1 cellular context compared by ENCODE assay signal in the genomic region with DNA sequence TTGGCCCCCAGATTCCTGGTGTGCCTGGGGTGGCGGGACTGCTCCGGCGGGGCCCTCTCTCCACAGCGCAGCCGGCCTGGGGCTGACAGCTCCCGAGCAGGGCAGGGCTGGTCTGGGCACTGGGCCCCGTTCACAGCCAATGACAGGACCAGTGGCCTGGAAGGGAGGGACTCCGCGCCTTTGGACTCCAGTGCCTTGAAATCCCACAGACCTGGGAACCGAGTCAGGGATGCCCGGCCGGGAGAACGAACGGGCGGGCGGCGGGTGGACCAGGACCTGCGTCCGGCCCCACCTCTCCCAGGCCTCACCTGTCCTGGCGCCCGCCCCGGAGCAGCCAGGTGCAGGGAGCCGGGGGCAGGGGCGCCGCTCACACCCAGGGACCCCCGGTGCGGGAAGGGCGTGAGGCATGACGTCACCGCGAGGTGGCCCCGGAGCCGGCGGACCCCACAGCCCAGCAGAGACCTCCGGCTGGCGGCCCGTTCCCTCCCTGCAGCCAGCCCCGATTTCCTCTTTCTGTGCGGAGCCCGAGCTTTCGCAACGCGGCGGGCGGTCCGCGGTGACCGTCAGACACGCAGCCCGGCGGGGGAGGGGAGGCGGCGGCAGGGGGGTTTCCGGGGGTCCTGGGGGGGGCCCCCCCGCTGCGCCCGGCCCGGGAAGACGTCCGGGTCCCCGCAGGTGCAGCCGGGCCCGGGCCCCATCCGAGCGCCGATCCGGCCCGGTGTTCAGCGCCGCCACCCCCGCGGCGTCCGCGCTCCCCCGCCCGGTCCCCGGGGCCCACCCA.
TF ChIP-seq lines count a peak whose summit lies in the region.

No MANE protein-coding gene starts in this region.

TF ChIP-seq in SK-N-SH, 30 proteins besides CTCF, POLR2A, EP300 and RAD21 (continued from another document):
- no peak for TF ChIP-seq ELF1 (IDR thresholded peaks at IDR 0.05)
- TF ChIP-seq, protein P1, sequence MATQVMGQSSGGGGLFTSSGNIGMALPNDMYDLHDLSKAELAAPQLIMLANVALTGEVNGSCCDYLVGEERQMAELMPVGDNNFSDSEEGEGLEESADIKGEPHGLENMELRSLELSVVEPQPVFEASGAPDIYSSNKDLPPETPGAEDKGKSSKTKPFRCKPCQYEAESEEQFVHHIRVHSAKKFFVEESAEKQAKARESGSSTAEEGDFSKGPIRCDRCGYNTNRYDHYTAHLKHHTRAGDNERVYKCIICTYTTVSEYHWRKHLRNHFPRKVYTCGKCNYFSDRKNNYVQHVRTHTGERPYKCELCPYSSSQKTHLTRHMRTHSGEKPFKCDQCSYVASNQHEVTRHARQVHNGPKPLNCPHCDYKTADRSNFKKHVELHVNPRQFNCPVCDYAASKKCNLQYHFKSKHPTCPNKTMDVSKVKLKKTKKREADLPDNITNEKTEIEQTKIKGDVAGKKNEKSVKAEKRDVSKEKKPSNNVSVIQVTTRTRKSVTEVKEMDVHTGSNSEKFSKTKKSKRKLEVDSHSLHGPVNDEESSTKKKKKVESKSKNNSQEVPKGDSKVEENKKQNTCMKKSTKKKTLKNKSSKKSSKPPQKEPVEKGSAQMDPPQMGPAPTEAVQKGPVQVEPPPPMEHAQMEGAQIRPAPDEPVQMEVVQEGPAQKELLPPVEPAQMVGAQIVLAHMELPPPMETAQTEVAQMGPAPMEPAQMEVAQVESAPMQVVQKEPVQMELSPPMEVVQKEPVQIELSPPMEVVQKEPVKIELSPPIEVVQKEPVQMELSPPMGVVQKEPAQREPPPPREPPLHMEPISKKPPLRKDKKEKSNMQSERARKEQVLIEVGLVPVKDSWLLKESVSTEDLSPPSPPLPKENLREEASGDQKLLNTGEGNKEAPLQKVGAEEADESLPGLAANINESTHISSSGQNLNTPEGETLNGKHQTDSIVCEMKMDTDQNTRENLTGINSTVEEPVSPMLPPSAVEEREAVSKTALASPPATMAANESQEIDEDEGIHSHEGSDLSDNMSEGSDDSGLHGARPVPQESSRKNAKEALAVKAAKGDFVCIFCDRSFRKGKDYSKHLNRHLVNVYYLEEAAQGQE (IDR thresholded peaks at IDR 0.05; ENCODE audit: low read depth, low read length) = no peak
- TF ChIP-seq RXRA (IDR thresholded peaks at IDR 0.05; ENCODE audit: borderline replicate concordance, low read depth) = no peak
- TF ChIP-seq MEF2A (IDR thresholded peaks at IDR 0.05; ENCODE audit: borderline replicate concordance, low read depth) = no peak
- no peak for TF ChIP-seq TAF1 (IDR thresholded peaks at IDR 0.05; ENCODE audit: borderline replicate concordance, low read depth, low read length)
TF ChIP-seq in SK-N-SH: peak in this region for 0.
